Comparison of ENCODE assay signal across 3 cellular contexts in the genomic region with DNA sequence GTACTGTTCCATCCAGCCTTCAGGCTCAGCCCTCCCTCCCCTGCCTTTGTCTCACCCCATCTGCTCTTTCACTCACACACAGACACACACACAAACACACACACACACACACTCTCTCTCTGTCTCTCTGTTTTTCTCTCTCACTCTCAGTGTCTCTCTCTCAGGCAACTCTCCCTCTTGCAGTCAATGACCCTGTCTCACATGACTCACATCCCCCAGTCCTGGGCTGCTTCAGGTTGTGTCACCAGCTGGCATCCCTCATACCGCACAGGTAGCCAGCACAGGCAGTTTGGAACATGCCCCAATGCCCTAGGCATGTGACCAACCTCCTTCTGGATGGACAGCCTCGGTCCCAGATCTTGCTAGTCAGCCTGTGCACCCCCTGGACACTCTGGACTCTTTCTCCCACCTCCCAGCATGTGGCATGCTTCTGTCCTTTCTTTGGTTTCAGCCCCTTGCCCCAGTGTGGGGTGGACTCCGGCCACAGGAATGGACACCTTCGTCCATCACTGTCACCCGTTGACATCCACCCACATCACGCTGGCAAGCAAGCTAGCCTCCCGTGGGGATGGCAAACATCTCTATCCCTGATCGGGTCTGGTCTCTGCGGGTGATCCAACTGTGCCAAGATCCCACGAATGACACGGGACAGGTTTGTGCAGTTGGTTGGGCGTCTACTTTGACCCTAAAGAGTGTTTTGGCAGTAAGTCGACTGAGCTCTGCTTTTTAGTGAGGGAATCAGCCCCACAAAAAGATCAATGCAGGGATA.
TF ChIP-seq lines count a peak whose summit lies in the region.

No MANE protein-coding gene starts in this region.

TF ChIP-seq in A549, 52 proteins besides CTCF, POLR2A, EP300 and RAD21:
- TF ChIP-seq POLR2AphosphoS2 (conservative IDR thresholded peaks at IDR 0.05; ENCODE audit: low read length) (no peak), EHF (CRISPR knock-in tag; IDR thresholded peaks at IDR 0.05) (no peak), HOXB5 (CRISPR knock-in tag; IDR thresholded peaks at IDR 0.05) (no peak), RCOR1 (IDR thresholded peaks at IDR 0.05; ENCODE audit: low read depth, low read length) (no peak), BHLHE40 (IDR thresholded peaks at IDR 0.05; ENCODE audit: low read depth, low read length) (no peak), RFX5 (IDR thresholded peaks at IDR 0.05) (no peak)
- TF ChIP-seq, protein P1, sequence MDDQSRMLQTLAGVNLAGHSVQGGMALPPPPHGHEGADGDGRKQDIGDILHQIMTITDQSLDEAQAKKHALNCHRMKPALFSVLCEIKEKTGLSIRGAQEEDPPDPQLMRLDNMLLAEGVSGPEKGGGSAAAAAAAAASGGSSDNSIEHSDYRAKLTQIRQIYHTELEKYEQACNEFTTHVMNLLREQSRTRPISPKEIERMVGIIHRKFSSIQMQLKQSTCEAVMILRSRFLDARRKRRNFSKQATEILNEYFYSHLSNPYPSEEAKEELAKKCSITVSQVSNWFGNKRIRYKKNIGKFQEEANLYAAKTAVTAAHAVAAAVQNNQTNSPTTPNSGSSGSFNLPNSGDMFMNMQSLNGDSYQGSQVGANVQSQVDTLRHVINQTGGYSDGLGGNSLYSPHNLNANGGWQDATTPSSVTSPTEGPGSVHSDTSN (IDR thresholded peaks at IDR 0.05), result no peak
- TF ChIP-seq, protein P2, sequence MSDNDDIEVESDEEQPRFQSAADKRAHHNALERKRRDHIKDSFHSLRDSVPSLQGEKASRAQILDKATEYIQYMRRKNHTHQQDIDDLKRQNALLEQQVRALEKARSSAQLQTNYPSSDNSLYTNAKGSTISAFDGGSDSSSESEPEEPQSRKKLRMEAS (IDR thresholded peaks at IDR 0.05), result no peak
- TF ChIP-seq, protein P3, sequence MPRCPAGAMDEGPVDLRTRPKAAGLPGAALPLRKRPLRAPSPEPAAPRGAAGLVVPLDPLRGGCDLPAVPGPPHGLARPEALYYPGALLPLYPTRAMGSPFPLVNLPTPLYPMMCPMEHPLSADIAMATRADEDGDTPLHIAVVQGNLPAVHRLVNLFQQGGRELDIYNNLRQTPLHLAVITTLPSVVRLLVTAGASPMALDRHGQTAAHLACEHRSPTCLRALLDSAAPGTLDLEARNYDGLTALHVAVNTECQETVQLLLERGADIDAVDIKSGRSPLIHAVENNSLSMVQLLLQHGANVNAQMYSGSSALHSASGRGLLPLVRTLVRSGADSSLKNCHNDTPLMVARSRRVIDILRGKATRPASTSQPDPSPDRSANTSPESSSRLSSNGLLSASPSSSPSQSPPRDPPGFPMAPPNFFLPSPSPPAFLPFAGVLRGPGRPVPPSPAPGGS (IDR thresholded peaks at IDR 0.05), result no peak

TF ChIP-seq in HCT116, 20 proteins besides CTCF, POLR2A, EP300 and RAD21:
- TF ChIP-seq YY1 (IDR thresholded peaks at IDR 0.05; ENCODE audit: extremely low read depth, insufficient replicate concordance, low read depth, low read length) (no peak), FOSL1 (IDR thresholded peaks at IDR 0.05; ENCODE audit: low read depth) (no peak), EGR1 (IDR thresholded peaks at IDR 0.05; ENCODE audit: low read depth) (no peak), JUND (IDR thresholded peaks at IDR 0.05) (no peak), ZFX (IDR thresholded peaks at IDR 0.05) (no peak), SIN3A (IDR thresholded peaks at IDR 0.05; ENCODE audit: low read depth) (no peak), CEBPB (IDR thresholded peaks at IDR 0.05; ENCODE audit: low read depth) (no peak), EZH2 (IDR thresholded peaks at IDR 0.05) (no peak), EZH2phosphoT487 (IDR thresholded peaks at IDR 0.05; ENCODE audit: borderline replicate concordance) (no peak), POLR2AphosphoS5 (IDR thresholded peaks at IDR 0.05; ENCODE audit: low read depth, low read length) (no peak)
- TF ChIP-seq, protein P4, sequence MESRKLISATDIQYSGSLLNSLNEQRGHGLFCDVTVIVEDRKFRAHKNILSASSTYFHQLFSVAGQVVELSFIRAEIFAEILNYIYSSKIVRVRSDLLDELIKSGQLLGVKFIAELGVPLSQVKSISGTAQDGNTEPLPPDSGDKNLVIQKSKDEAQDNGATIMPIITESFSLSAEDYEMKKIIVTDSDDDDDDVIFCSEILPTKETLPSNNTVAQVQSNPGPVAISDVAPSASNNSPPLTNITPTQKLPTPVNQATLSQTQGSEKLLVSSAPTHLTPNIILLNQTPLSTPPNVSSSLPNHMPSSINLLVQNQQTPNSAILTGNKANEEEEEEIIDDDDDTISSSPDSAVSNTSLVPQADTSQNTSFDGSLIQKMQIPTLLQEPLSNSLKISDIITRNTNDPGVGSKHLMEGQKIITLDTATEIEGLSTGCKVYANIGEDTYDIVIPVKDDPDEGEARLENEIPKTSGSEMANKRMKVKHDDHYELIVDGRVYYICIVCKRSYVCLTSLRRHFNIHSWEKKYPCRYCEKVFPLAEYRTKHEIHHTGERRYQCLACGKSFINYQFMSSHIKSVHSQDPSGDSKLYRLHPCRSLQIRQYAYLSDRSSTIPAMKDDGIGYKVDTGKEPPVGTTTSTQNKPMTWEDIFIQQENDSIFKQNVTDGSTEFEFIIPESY (IDR thresholded peaks at IDR 0.05; ENCODE audit: extremely low read depth, insufficient replicate concordance, low read length), result no peak
- TF ChIP-seq, protein P2 (IDR thresholded peaks at IDR 0.05), result no peak
TF ChIP-seq in HCT116: peak in this region for 0.

TF ChIP-seq in K562, 482 proteins besides CTCF, POLR2A, EP300 and RAD21:
- TF ChIP-seq MEF2A (IDR thresholded peaks at IDR 0.05; ENCODE audit: control insufficient read depth, low read depth, low read length), result no peak
- 0 out of 2 replicates have a peak, but pooled peaks have one; percentile 16 for TF ChIP-seq EHMT2 (IDR thresholded peaks at IDR 0.05)
